In the genomic region with DNA sequence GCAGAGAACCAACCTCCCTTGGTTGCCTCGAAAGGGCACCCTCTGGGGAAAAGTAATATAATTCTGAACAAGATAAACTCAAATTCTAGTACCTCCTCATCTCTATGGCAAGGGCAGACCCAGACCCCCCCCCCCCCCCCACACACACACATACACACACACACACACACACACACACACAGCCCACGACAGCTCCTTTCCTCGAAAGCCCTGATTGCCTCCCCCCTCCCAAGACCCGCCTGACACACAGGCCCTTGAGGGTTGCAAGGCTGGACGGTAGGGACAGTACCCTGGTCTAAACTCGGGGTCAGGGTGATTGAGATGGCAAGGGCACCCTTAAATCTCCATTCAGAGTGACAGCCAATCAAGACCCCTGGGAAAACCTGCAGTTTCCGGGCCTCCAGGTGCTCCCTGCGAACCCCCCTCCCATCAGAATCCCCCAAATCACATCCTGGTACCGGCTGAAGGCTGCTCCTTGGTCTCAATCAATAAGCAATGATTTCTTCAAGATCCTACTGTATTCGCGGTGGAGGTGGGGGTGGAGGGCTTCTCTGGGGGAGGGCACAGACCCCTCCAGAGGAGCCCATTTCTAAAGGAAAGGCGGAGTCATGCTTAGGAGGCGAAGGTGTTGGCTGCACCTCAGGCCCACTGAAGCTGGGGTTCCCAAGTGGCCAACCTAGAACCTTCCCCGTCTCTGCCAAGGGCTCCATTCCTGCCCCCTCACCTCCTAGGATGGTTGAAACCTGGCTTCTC, we compare ENCODE assay signal across 8 cellular contexts.
DNase-seq lines count a peak whose midpoint lies in the region; ATAC-seq and TF ChIP-seq lines count a peak whose summit lies in the region.

No MANE protein-coding gene starts in this region.

- H3K4me2 ChIP-seq in HCT116 (ENCODE audit: low read length): peak overlapping the region; percentile 96

- peak overlapping the region; percentile 60 for H3K4me3 Mint-ChIP-seq in activated naive CD8-positive, alpha-beta T cell
- peak overlapping the region; percentile 75 for H3K4me3 Mint-ChIP-seq in stimulated activated effector memory CD8-positive, alpha-beta T cell treated with anti-CD3 and anti-CD28 coated beads, Interleukin-12 subunit alpha, Interleukin-12 subunit beta, amount 100 ng/mL, for 72 hours

- no peaks in the 10 kb centered on the region for H3K36me3 ChIP-seq in HCT116 (ENCODE audit: control insufficient read depth in 1 of 2, insufficient read depth in 2 of 2, low read length in 2 of 2)

- POLR2A ChIA-PET in HCT116 (lab: Charles Lee): no interaction called here

- peaks cover 0 to 4% of the 10 kb centered on the region in 2 experiments; a peak in 2 of 4 replicates for H3K9me3 ChIP-seq in HCT116 (ENCODE audit: control insufficient read depth in 1 of 2, insufficient read depth in 1 of 2, low read depth in 1 of 2, low read length in 2 of 2)
- peaks cover 3% of the 10 kb centered on the region for H3K9me3 ChIP-seq in iPS-18c (ENCODE audit: control insufficient read depth, insufficient read depth, low read length)

- H3K4me1 Mint-ChIP-seq in activated naive CD8-positive, alpha-beta T cell (ENCODE audit: low read depth): peaks cover 7% of the 10 kb centered on the region
- H3K4me1 Mint-ChIP-seq in stimulated activated effector memory CD8-positive, alpha-beta T cell treated with anti-CD3 and anti-CD28 coated beads, Interleukin-12 subunit alpha, Interleukin-12 subunit beta, amount 100 ng/mL, for 72 hours: peaks cover 20% of the 10 kb centered on the region

- no peak overlapping the region for H3K27ac Mint-ChIP-seq in activated naive CD8-positive, alpha-beta T cell
- H3K27ac Mint-ChIP-seq in stimulated activated effector memory CD8-positive, alpha-beta T cell treated with anti-CD3 and anti-CD28 coated beads, Interleukin-12 subunit alpha, Interleukin-12 subunit beta, amount 100 ng/mL, for 72 hours: no peak overlapping the region

- intact Hi-C loops in HCT116 (cut with micrococcal nuclease): no loop called here

- ATAC-seq in HCT116 (no peak), HG03135 (IDR thresholded peaks at IDR 0.05; ENCODE audit: unreplicated experiment) (no peak)
- no peak for ATAC-seq in stimulated activated effector memory CD8-positive, alpha-beta T cell treated with anti-CD3 and anti-CD28 coated beads, Interleukin-12 subunit alpha, Interleukin-12 subunit beta, amount 100 ng/mL, for 72 hours

- H3K9me3 Mint-ChIP-seq in activated naive CD8-positive, alpha-beta T cell (ENCODE audit: low read depth): no peaks in the 10 kb centered on the region
- no peaks in the 10 kb centered on the region for H3K9me3 Mint-ChIP-seq in stimulated activated effector memory CD8-positive, alpha-beta T cell treated with anti-CD3 and anti-CD28 coated beads, Interleukin-12 subunit alpha, Interleukin-12 subunit beta, amount 100 ng/mL, for 72 hours

- no peak for DNase-seq in HCT116 (ENCODE audit: low read depth, low spot score)
- DNase-seq in stimulated activated effector memory CD8-positive, alpha-beta T cell treated with anti-CD3 and anti-CD28 coated beads, Interleukin-12 subunit alpha, Interleukin-12 subunit beta, amount 100 ng/mL, for 72 hours (ENCODE audit: low spot score in 2 of 2): no peak
- no peak for DNase-seq in NCI-H146 treated with DMSO at 0.1 percent for 48 hours (lab: John Stamatoyannopoulos, UW; ENCODE audit: unreplicated experiment)
- DNase-seq in GM03348 (ENCODE audit: low spot score): no peak
- no peak for DNase-seq in RPMI8226

- H3K27ac ChIP-seq in HCT116 (ENCODE audit: low read depth, low read length): peak overlapping the region; percentile 65

- TF ChIP-seq RAD21 in HCT116 (IDR thresholded peaks at IDR 0.05; ENCODE audit: low read depth): no peak

- CTCF ChIA-PET in HCT116 (lab: Charles Lee): no interaction called here

- peaks cover 13% of the 10 kb centered on the region; the same call in 1 of the 2 replicates for H3K79me2 ChIP-seq in HCT116 (ENCODE audit: insufficient read depth, low read length)

- RAD21 ChIA-PET in HCT116 (lab: Charles Lee; ENCODE audit: low non-redundant PET in 1 of 2, low total read pairs in 2 of 2, uncharacterized antibody in 2 of 2, unreplicated experiment in 2 of 2): no interaction called here

- no peaks in the 10 kb centered on the region for H3K36me3 Mint-ChIP-seq in activated naive CD8-positive, alpha-beta T cell
- no peaks in the 10 kb centered on the region for H3K36me3 Mint-ChIP-seq in stimulated activated effector memory CD8-positive, alpha-beta T cell treated with anti-CD3 and anti-CD28 coated beads, Interleukin-12 subunit alpha, Interleukin-12 subunit beta, amount 100 ng/mL, for 72 hours

- TF ChIP-seq CTCF in HCT116 (IDR thresholded peaks at IDR 0.05 in 2 of 3, conservative IDR thresholded peaks at IDR 0.05 in 1 of 3; ENCODE audit: borderline replicate concordance in 1 of 3, insufficient read depth in 1 of 3, low read depth in 2 of 3, low read length in 2 of 3): no peak

- H2AFZ ChIP-seq in HCT116 (ENCODE audit: low read depth, low read length, poor library complexity, severe bottlenecking): peak overlapping the region; percentile 45

- peak overlapping the region; percentile 78 for H3K9ac ChIP-seq in HCT116 (ENCODE audit: low read length)

- no peaks in the 10 kb centered on the region for H3K27me3 ChIP-seq in HCT116 (ENCODE audit: insufficient read depth, low read length)

- TF ChIP-seq POLR2A in HCT116 (IDR thresholded peaks at IDR 0.05; ENCODE audit: borderline replicate concordance, extremely low read depth, insufficient read depth, insufficient read length): no peak

- H3K27me3 Mint-ChIP-seq in activated naive CD8-positive, alpha-beta T cell: no peaks in the 10 kb centered on the region

- no peaks in the 10 kb centered on the region for H4K20me1 ChIP-seq in HCT116 (ENCODE audit: insufficient read depth)

- BruUV-seq in HCT116 (replicated peaks; lab: Mats Ljungman, UMichigan): no TSS peak

- H3K9me2 ChIP-seq in HCT116 (ENCODE audit: insufficient read depth): no peaks in the 10 kb centered on the region

- H3K4me1 ChIP-seq in HCT116 (ENCODE audit: control insufficient read depth in 1 of 2, insufficient read depth in 2 of 2, low read length in 2 of 2): peaks cover 3 to 15% of the 10 kb centered on the region in 2 experiments; a peak in 3 of 4 replicates

- H3K4me3 ChIP-seq in HCT116 (replicated peaks in 1 of 2; ENCODE audit: low read depth in 1 of 2, low read length in 2 of 2): peak overlapping the region; percentile 63 to 88
- peak overlapping the region; percentile 97 for H3K4me3 ChIP-seq in iPS-18c (ENCODE audit: insufficient read depth, low read depth, low read length)

TF ChIP-seq in HCT116, 20 proteins besides CTCF, POLR2A, EP300 and RAD21 (continues in another document):
- TF ChIP-seq TCF7L2 (IDR thresholded peaks at IDR 0.05; ENCODE audit: borderline replicate concordance, extremely low read depth, insufficient read depth, insufficient read length): no peak
- TF ChIP-seq ELF1 (IDR thresholded peaks at IDR 0.05; ENCODE audit: borderline replicate concordance, low read depth): no peak
- no peak for TF ChIP-seq EGR1 (IDR thresholded peaks at IDR 0.05; ENCODE audit: low read depth)
- no peak for TF ChIP-seq CEBPB (IDR thresholded peaks at IDR 0.05; ENCODE audit: low read depth)
- TF ChIP-seq, protein P1, sequence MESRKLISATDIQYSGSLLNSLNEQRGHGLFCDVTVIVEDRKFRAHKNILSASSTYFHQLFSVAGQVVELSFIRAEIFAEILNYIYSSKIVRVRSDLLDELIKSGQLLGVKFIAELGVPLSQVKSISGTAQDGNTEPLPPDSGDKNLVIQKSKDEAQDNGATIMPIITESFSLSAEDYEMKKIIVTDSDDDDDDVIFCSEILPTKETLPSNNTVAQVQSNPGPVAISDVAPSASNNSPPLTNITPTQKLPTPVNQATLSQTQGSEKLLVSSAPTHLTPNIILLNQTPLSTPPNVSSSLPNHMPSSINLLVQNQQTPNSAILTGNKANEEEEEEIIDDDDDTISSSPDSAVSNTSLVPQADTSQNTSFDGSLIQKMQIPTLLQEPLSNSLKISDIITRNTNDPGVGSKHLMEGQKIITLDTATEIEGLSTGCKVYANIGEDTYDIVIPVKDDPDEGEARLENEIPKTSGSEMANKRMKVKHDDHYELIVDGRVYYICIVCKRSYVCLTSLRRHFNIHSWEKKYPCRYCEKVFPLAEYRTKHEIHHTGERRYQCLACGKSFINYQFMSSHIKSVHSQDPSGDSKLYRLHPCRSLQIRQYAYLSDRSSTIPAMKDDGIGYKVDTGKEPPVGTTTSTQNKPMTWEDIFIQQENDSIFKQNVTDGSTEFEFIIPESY (IDR thresholded peaks at IDR 0.05; ENCODE audit: extremely low read depth, insufficient replicate concordance, low read length): no peak
- no peak for TF ChIP-seq FOSL1 (IDR thresholded peaks at IDR 0.05; ENCODE audit: low read depth)
- no peak for TF ChIP-seq POLR2AphosphoS5 (IDR thresholded peaks at IDR 0.05; ENCODE audit: low read depth, low read length)
- TF ChIP-seq CBX3 (IDR thresholded peaks at IDR 0.05; ENCODE audit: low read depth): no peak
- TF ChIP-seq, protein P2, sequence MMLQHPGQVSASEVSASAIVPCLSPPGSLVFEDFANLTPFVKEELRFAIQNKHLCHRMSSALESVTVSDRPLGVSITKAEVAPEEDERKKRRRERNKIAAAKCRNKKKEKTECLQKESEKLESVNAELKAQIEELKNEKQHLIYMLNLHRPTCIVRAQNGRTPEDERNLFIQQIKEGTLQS (IDR thresholded peaks at IDR 0.05): no peak
- TF ChIP-seq ZFX (IDR thresholded peaks at IDR 0.05): no peak
- no peak for TF ChIP-seq SIN3A (IDR thresholded peaks at IDR 0.05; ENCODE audit: low read depth)
